ENCODE assay signal across 24 cellular contexts in the genomic region with DNA sequence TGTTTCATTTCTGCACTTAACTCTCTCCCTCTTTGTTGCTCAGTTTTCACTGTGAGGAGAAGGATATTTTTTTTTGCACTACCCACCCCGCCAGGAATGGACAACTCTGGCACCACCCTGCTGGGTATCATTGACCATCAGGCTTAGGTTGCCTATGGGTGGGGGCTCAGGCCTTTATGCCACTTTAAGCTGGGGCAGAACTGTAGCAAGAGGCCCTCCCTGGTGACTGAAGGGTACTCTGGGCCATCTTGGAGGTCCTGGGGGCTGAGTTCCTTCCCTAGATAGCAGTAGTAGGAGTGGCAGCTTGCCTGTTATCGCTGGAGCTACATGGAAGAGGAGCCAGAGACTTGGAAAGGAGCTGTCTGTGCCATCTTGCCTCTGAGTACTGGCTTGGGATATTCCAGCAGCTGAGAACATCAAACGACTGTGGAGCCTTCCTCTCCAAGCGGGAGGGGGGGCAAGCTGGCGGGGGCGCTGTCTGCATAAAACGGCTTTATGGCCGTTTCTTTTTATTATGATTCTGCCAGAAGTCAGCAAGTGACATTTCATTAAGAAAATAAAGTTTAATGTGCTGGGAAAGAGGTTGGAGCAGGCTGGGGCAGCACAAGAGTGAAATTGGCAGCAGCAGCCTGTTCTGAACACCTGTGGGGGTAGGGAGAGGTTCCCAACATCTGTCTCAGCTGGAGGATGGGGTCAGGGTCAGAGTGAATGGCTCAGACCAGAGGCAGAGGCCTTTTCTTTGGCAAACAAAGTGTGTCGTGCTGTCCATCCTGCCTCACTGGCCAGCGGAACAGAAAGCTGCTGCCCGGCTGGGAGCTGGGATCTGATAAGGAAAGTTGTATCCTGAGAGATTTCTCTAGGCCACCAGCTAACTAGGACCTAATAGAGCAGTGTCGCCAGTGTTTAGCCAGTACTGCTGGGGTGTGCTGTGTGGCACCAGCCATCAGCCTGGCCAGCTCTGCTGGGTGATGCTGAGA. TPM values are rescaled to one million over a fixed set of nuclear protein-coding genes. Genes with fewer than 3 reads are reported as not detected.
DNase-seq lines count a peak whose midpoint lies in the region; ATAC-seq and TF ChIP-seq lines count a peak whose summit lies in the region.
"Had no signal": no experiment of that assay in that cellular context is flagged by ENCODE, and none has a peak within 500 bp of the region (broad histone marks: within the 10 kb centered on the region; RNA-seq: fewer than 3 reads in every experiment).

No MANE protein-coding gene starts in this region.

- H3K4me3 Mint-ChIP-seq in activated CD8-positive, alpha-beta T cell treated with anti-CD3 and anti-CD28 coated beads for 36 hours = no peak overlapping the region
- no peak overlapping the region for H3K4me3 Mint-ChIP-seq in activated CD8-positive, alpha-beta T cell treated with anti-CD3 and anti-CD28 coated beads, Interleukin-2, amount 10 ng/mL, durations not matched to agents 7 days and 5 days
- H3K4me3 Mint-ChIP-seq in activated T-helper 17 cell treated with anti-CD3 and anti-CD28 coated beads, Interleukin-2, amount 50 U/mL, for 72 hours = no peak overlapping the region
- no peak overlapping the region for H3K4me3 Mint-ChIP-seq in stimulated activated effector memory CD8-positive, alpha-beta T cell treated with anti-CD3 and anti-CD28 coated beads, Interleukin-12 subunit alpha, Interleukin-12 subunit beta, amount 100 ng/mL, for 72 hours
- H3K4me3 Mint-ChIP-seq: activated naive CD8-positive, alpha-beta T cell treated with anti-CD3 and anti-CD28 coated beads, Interleukin-2, amount 10 ng/mL, durations not matched to agents 7 days and 5 days; B cell; naive thymus-derived CD8-positive, alpha-beta T cell; type B pancreatic cell had no signal

- no peaks in the 10 kb centered on the region for H3K27me3 ChIP-seq in muscle layer of colon (ENCODE audit: control insufficient read depth in 1 of 2, insufficient read depth in 2 of 2, low read length in 2 of 2)
- H3K27me3 ChIP-seq in mammary epithelial cell (ENCODE audit: insufficient read depth, low read length) = no peaks in the 10 kb centered on the region
- H3K27me3 ChIP-seq: body of pancreas, colonic mucosa, esophagus squamous epithelium, MG63, stomach had no signal

- H3K4me1 ChIP-seq in muscle layer of colon (ENCODE audit: insufficient read depth, low read length) (peaks cover 98% of the 10 kb centered on the region), mammary epithelial cell (ENCODE audit: insufficient read depth, low read length) (no peaks in the 10 kb centered on the region)
- H3K4me1 ChIP-seq: body of pancreas, colonic mucosa, HAP-1 had no signal

- DNase-seq in activated CD8-positive, alpha-beta T cell treated with anti-CD3 and anti-CD28 coated beads for 36 hours = no peak
- DNase-seq in activated CD8-positive, alpha-beta T cell treated with anti-CD3 and anti-CD28 coated beads, Interleukin-2, amount 10 ng/mL, durations not matched to agents 7 days and 5 days = no peak
- DNase-seq in stimulated activated effector memory CD8-positive, alpha-beta T cell treated with anti-CD3 and anti-CD28 coated beads, Interleukin-12 subunit alpha, Interleukin-12 subunit beta, amount 100 ng/mL, for 72 hours (ENCODE audit: low spot score in 2 of 2) = no peak
- DNase-seq in NCI-H748 (lab: John Stamatoyannopoulos, UW; ENCODE audit: unreplicated experiment) = no peak
- DNase-seq in mammary epithelial cell = no peak
- no peak for DNase-seq in NCI-H187 treated with DMSO at 0.1 percent for 48 hours (lab: John Stamatoyannopoulos, UW)
- DNase-seq: activated naive CD8-positive, alpha-beta T cell treated with anti-CD3 and anti-CD28 coated beads, Interleukin-2, amount 10 ng/mL, durations not matched to agents 7 days and 5 days; body of pancreas; colonic mucosa; DMS79 treated with DMSO at 0.1 percent for 48 hours; esophagus squamous epithelium; kidney glomerular epithelial cell; mesendoderm; MG63; naive thymus-derived CD8-positive, alpha-beta T cell; RPMI8226; stomach had no signal

- ATAC-seq in activated CD8-positive, alpha-beta T cell treated with anti-CD3 and anti-CD28 coated beads for 36 hours = no peak
- no peak for ATAC-seq in activated CD8-positive, alpha-beta T cell treated with anti-CD3 and anti-CD28 coated beads, Interleukin-2, amount 10 ng/mL, durations not matched to agents 7 days and 5 days
- no peak for ATAC-seq in activated T-helper 17 cell treated with anti-CD3 and anti-CD28 coated beads, Interleukin-2, amount 50 U/mL, for 72 hours (replicated peaks)
- ATAC-seq in stimulated activated effector memory CD8-positive, alpha-beta T cell treated with anti-CD3 and anti-CD28 coated beads, Interleukin-12 subunit alpha, Interleukin-12 subunit beta, amount 100 ng/mL, for 72 hours = no peak
- ATAC-seq: body of pancreas; naive thymus-derived CD8-positive, alpha-beta T cell had no signal

- WGBS in mammary epithelial cell (ENCODE audit: low coverage, missing lambda C conversion rate) = 98% methylated on average over 10 of the region's 12 CpGs

- H3K9ac ChIP-seq in muscle layer of colon (ENCODE audit: low read length) (peak overlapping the region; percentile 20), mammary epithelial cell (ENCODE audit: insufficient read depth, low read length) (no peak overlapping the region)

- H3K4me2 ChIP-seq in mammary epithelial cell (ENCODE audit: insufficient read depth, low read depth, low read length) = no peak overlapping the region
- H3K4me2 ChIP-seq: smooth muscle cell had no signal

- no TSS peak for BruUV-seq in mammary epithelial cell (replicated peaks; lab: Mats Ljungman, UMichigan)

- TF ChIP-seq CTCF in activated CD8-positive, alpha-beta T cell treated with anti-CD3 and anti-CD28 coated beads for 36 hours (IDR thresholded peaks at IDR 0.05) = no peak
- no peak for TF ChIP-seq CTCF in mammary epithelial cell (conservative IDR thresholded peaks at IDR 0.05 in 1 of 2, IDR thresholded peaks at IDR 0.05 in 1 of 2; ENCODE audit: extremely low read depth in 1 of 2, insufficient read depth in 1 of 2, low read depth in 1 of 2, low read length in 2 of 2)

- no peak overlapping the region for H2AFZ ChIP-seq in mammary epithelial cell (ENCODE audit: low read depth, low read length)

- H3K9me3 Mint-ChIP-seq in activated CD8-positive, alpha-beta T cell treated with anti-CD3 and anti-CD28 coated beads for 36 hours = no peaks in the 10 kb centered on the region
- no peaks in the 10 kb centered on the region for H3K9me3 Mint-ChIP-seq in activated CD8-positive, alpha-beta T cell treated with anti-CD3 and anti-CD28 coated beads, Interleukin-2, amount 10 ng/mL, durations not matched to agents 7 days and 5 days (ENCODE audit: insufficient read depth)
- H3K9me3 Mint-ChIP-seq in activated T-helper 17 cell treated with anti-CD3 and anti-CD28 coated beads, Interleukin-2, amount 50 U/mL, for 72 hours = no peaks in the 10 kb centered on the region
- no peaks in the 10 kb centered on the region for H3K9me3 Mint-ChIP-seq in stimulated activated effector memory CD8-positive, alpha-beta T cell treated with anti-CD3 and anti-CD28 coated beads, Interleukin-12 subunit alpha, Interleukin-12 subunit beta, amount 100 ng/mL, for 72 hours
- H3K9me3 Mint-ChIP-seq: activated naive CD8-positive, alpha-beta T cell treated with anti-CD3 and anti-CD28 coated beads, Interleukin-2, amount 10 ng/mL, durations not matched to agents 7 days and 5 days; naive thymus-derived CD8-positive, alpha-beta T cell; type B pancreatic cell had no signal

- intact Hi-C loops in activated CD8-positive, alpha-beta T cell treated with anti-CD3 and anti-CD28 coated beads for 36 hours (cut with micrococcal nuclease) = no loop called here
- intact Hi-C loops in mammary epithelial cell (cut with micrococcal nuclease) = no loop called here

- H3K4me1 Mint-ChIP-seq in activated CD8-positive, alpha-beta T cell treated with anti-CD3 and anti-CD28 coated beads for 36 hours (ENCODE audit: low read depth) = peaks cover 2% of the 10 kb centered on the region
- H3K4me1 Mint-ChIP-seq in activated CD8-positive, alpha-beta T cell treated with anti-CD3 and anti-CD28 coated beads, Interleukin-2, amount 10 ng/mL, durations not matched to agents 7 days and 5 days (ENCODE audit: low read depth) = no peaks in the 10 kb centered on the region
- peaks cover 5% of the 10 kb centered on the region for H3K4me1 Mint-ChIP-seq in activated T-helper 17 cell treated with anti-CD3 and anti-CD28 coated beads, Interleukin-2, amount 50 U/mL, for 72 hours
- peaks cover 26% of the 10 kb centered on the region for H3K4me1 Mint-ChIP-seq in stimulated activated effector memory CD8-positive, alpha-beta T cell treated with anti-CD3 and anti-CD28 coated beads, Interleukin-12 subunit alpha, Interleukin-12 subunit beta, amount 100 ng/mL, for 72 hours
- H3K4me1 Mint-ChIP-seq: activated naive CD8-positive, alpha-beta T cell treated with anti-CD3 and anti-CD28 coated beads, Interleukin-2, amount 10 ng/mL, durations not matched to agents 7 days and 5 days had no signal

- H3K27ac ChIP-seq in muscle layer of colon (ENCODE audit: low read depth, low read length) (peak overlapping the region; percentile 94), mammary epithelial cell (ENCODE audit: insufficient read depth, low read depth, low read length) (no peak overlapping the region)
- H3K27ac ChIP-seq: body of pancreas, colonic mucosa had no signal

- no peaks in the 10 kb centered on the region for H4K20me1 ChIP-seq in mammary epithelial cell (ENCODE audit: insufficient read depth, low read length)

- dilution Hi-C loops in mammary epithelial cell (cut with HindIII; ENCODE audit: low sequenced_read_pairs) = no loop called here

- no peaks in the 10 kb centered on the region for H3K9me3 ChIP-seq in muscle layer of colon (ENCODE audit: low read length)
- no peaks in the 10 kb centered on the region for H3K9me3 ChIP-seq in mammary epithelial cell (replicated peaks; ENCODE audit: insufficient read depth, low read length)
- H3K9me3 ChIP-seq: body of pancreas, colonic mucosa, esophagus squamous epithelium, HAP-1, MG63, stomach had no signal

- H3K36me3 Mint-ChIP-seq in activated CD8-positive, alpha-beta T cell treated with anti-CD3 and anti-CD28 coated beads for 36 hours (ENCODE audit: low read depth) = peaks cover 32% of the 10 kb centered on the region
- H3K36me3 Mint-ChIP-seq in activated CD8-positive, alpha-beta T cell treated with anti-CD3 and anti-CD28 coated beads, Interleukin-2, amount 10 ng/mL, durations not matched to agents 7 days and 5 days (ENCODE audit: low read depth) = peaks cover 58% of the 10 kb centered on the region
- peaks cover 98% of the 10 kb centered on the region for H3K36me3 Mint-ChIP-seq in activated T-helper 17 cell treated with anti-CD3 and anti-CD28 coated beads, Interleukin-2, amount 50 U/mL, for 72 hours (ENCODE audit: low read depth)
- peaks cover 90% of the 10 kb centered on the region for H3K36me3 Mint-ChIP-seq in stimulated activated effector memory CD8-positive, alpha-beta T cell treated with anti-CD3 and anti-CD28 coated beads, Interleukin-12 subunit alpha, Interleukin-12 subunit beta, amount 100 ng/mL, for 72 hours

- POLR2A ChIA-PET in activated CD8-positive, alpha-beta T cell treated with anti-CD3 and anti-CD28 coated beads for 36 hours (lab: Charles Lee) = interaction anchor here (0.6 to 6.4 kb wide), 4 partner anchors 10 to 185 kb away, joined by 3 to 71 read pairs (median 11); no protein-coding TSS in a partner anchor
- POLR2A ChIA-PET in activated CD8-positive, alpha-beta T cell treated with anti-CD3 and anti-CD28 coated beads, Interleukin-2, amount 10 ng/mL, durations not matched to agents 7 days and 5 days (lab: Charles Lee) = interaction anchor here (4.4 kb wide), 1 partner anchor 10 kb away, joined by 31 read pairs; no protein-coding TSS in a partner anchor

- CTCF ChIA-PET in activated CD8-positive, alpha-beta T cell treated with anti-CD3 and anti-CD28 coated beads for 36 hours (lab: Charles Lee) = interaction anchor here (1.2 to 16.6 kb wide), 4 partner anchors 10 to 36 kb away, joined by 3 to 156 read pairs (median 4); no protein-coding TSS in a partner anchor
- CTCF ChIA-PET in activated CD8-positive, alpha-beta T cell treated with anti-CD3 and anti-CD28 coated beads, Interleukin-2, amount 10 ng/mL, durations not matched to agents 7 days and 5 days (lab: Charles Lee) = interaction anchor here (6.0 kb wide), 1 partner anchor 11 kb away, joined by 49 read pairs; no protein-coding TSS in a partner anchor
- CTCF ChIA-PET in mammary epithelial cell (lab: Charles Lee; ENCODE audit: low non-redundant PET) = no interaction called here

- no peaks in the 10 kb centered on the region for H3K27me3 Mint-ChIP-seq in activated CD8-positive, alpha-beta T cell treated with anti-CD3 and anti-CD28 coated beads for 36 hours
- no peaks in the 10 kb centered on the region for H3K27me3 Mint-ChIP-seq in activated CD8-positive, alpha-beta T cell treated with anti-CD3 and anti-CD28 coated beads, Interleukin-2, amount 10 ng/mL, durations not matched to agents 7 days and 5 days (ENCODE audit: low read depth)
- no peaks in the 10 kb centered on the region for H3K27me3 Mint-ChIP-seq in activated T-helper 17 cell treated with anti-CD3 and anti-CD28 coated beads, Interleukin-2, amount 50 U/mL, for 72 hours
- H3K27me3 Mint-ChIP-seq: activated naive CD8-positive, alpha-beta T cell treated with anti-CD3 and anti-CD28 coated beads, Interleukin-2, amount 10 ng/mL, durations not matched to agents 7 days and 5 days; B cell; naive thymus-derived CD8-positive, alpha-beta T cell; type B pancreatic cell had no signal

- H3K4me3 ChIP-seq in muscle layer of colon (ENCODE audit: low read depth in 1 of 2, low read length in 2 of 2) (no peak overlapping the region), mammary epithelial cell (replicated peaks in 1 of 3; ENCODE audit: insufficient read depth in 1 of 3, low read depth in 2 of 3, low read length in 3 of 3) (no peak overlapping the region)
- H3K4me3 ChIP-seq: body of pancreas, colonic mucosa, esophagus squamous epithelium, HAP-1, MG63, smooth muscle cell, stomach had no signal

- H3K36me3 ChIP-seq in muscle layer of colon (ENCODE audit: insufficient read depth, low read length) (peaks cover 54% of the 10 kb centered on the region), mammary epithelial cell (ENCODE audit: insufficient read depth, low read length) (peaks cover 12% of the 10 kb centered on the region)

- no peaks in the 10 kb centered on the region for H3K79me2 ChIP-seq in mammary epithelial cell (ENCODE audit: insufficient read depth, low read length)

- in situ Hi-C loops in mammary epithelial cell (cut with MboI; ENCODE audit: low sequenced_read_pairs in 2 of 2) = no loop called here

- H3K27ac Mint-ChIP-seq in activated CD8-positive, alpha-beta T cell treated with anti-CD3 and anti-CD28 coated beads for 36 hours = peak overlapping the region; percentile 32
- H3K27ac Mint-ChIP-seq in activated CD8-positive, alpha-beta T cell treated with anti-CD3 and anti-CD28 coated beads, Interleukin-2, amount 10 ng/mL, durations not matched to agents 7 days and 5 days = no peak overlapping the region
- H3K27ac Mint-ChIP-seq in activated T-helper 17 cell treated with anti-CD3 and anti-CD28 coated beads, Interleukin-2, amount 50 U/mL, for 72 hours = peak overlapping the region; percentile 75
- peak overlapping the region; percentile 36 for H3K27ac Mint-ChIP-seq in stimulated activated effector memory CD8-positive, alpha-beta T cell treated with anti-CD3 and anti-CD28 coated beads, Interleukin-12 subunit alpha, Interleukin-12 subunit beta, amount 100 ng/mL, for 72 hours
- H3K27ac Mint-ChIP-seq: B cell had no signal

RNA-seq across cellular contexts. Expression of gene TMEM53, which starts 32.9 kb away (rescaled TPM):
- total RNA-seq in activated CD8-positive, alpha-beta T cell treated with anti-CD3 and anti-CD28 coated beads for 36 hours = 1 to 10 TPM; 2.3 to 3.5 TPM
- total RNA-seq in activated CD8-positive, alpha-beta T cell treated with anti-CD3 and anti-CD28 coated beads, Interleukin-2, amount 10 ng/mL, durations not matched to agents 7 days and 5 days = 1 to 10 TPM; 4.0 to 4.6 TPM
- 1 to 10 TPM; 3.5 to 4.2 TPM for total RNA-seq in activated T-helper 17 cell treated with anti-CD3 and anti-CD28 coated beads, Interleukin-2, amount 50 U/mL, for 72 hours
- total RNA-seq in mammary epithelial cell = 1 to 10 TPM; 9.3 to 9.7 TPM
- polyA plus RNA-seq in mammary epithelial cell = 13.0 TPM
- 2.2 TPM for polyA minus RNA-seq in mammary epithelial cell

RNA-seq across cellular contexts. Expression of gene ARMH1, which starts 33.1 kb away (rescaled TPM):
- 100 to 1,000 TPM; 162 to 165 TPM for total RNA-seq in activated CD8-positive, alpha-beta T cell treated with anti-CD3 and anti-CD28 coated beads for 36 hours
- total RNA-seq in activated CD8-positive, alpha-beta T cell treated with anti-CD3 and anti-CD28 coated beads, Interleukin-2, amount 10 ng/mL, durations not matched to agents 7 days and 5 days = 10 to 100 TPM; 80.0 to 88.4 TPM
- total RNA-seq in activated T-helper 17 cell treated with anti-CD3 and anti-CD28 coated beads, Interleukin-2, amount 50 U/mL, for 72 hours = 10 to 100 TPM; 10.7 to 65.8 TPM
- 1 to 10 TPM in 1 of 2 donors, not detected in 1; 1.5 TPM for total RNA-seq in mammary epithelial cell
- 0.51 TPM for polyA plus RNA-seq in mammary epithelial cell
- polyA minus RNA-seq in mammary epithelial cell = not detected
- total RNA-seq: glomerular endothelial cell had no signal

Comparison
In these comparisons a context has a peak if more than half of its experiments do, and no peak if none do; other contexts are left out.
1. RNA of gene ARMH1, which starts 33.1 kb away (total RNA-seq): 162 to 165 TPM in activated CD8-positive, alpha-beta T cell treated with anti-CD3 and anti-CD28 coated beads for 36 hours, 80.0 to 88.4 TPM in activated CD8-positive, alpha-beta T cell treated with anti-CD3 and anti-CD28 coated beads, Interleukin-2, amount 10 ng/mL, durations not matched to agents 7 days and 5 days and 10.7 to 65.8 TPM in activated T-helper 17 cell treated with anti-CD3 and anti-CD28 coated beads, Interleukin-2, amount 50 U/mL, for 72 hours; 1.5 TPM in mammary epithelial cell; every median in the first group is over 4 times any median in the second.